ENCODE assay signal across 1 cellular context in the genomic region with DNA sequence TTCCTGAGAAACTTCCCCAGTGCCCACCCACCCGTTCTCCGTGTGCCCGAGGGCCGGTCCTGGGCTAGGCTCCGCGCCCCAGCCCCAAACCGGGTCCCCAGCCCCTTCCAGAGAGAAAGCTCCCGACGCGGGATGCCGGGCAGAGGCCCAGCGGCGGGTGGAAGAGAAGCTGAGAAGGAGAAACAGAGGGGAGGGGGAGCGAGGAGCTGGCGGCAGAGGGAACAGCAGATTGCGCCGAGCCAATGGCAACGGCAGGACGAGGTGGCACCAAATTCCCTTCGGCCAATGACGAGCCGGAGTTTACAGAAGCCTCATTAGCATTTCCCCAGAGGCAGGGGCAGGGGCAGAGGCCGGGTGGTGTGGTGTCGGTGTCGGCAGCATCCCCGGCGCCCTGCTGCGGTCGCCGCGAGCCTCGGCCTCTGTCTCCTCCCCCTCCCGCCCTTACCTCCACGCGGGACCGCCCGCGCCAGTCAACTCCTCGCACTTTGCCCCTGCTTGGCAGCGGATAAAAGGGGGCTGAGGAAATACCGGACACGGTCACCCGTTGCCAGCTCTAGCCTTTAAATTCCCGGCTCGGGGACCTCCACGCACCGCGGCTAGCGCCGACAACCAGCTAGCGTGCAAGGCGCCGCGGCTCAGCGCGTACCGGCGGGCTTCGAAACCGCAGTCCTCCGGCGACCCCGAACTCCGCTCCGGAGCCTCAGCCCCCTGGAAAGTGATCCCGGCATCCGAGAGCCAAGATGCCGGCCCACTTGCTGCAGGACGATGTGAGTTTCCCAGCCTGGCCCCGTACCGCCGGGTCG.
TF ChIP-seq lines count a peak whose summit lies in the region.

A gene (plus strand): TSS at position 469 of the 803 bp plus-strand sequence. CDS start 272 bp downstream, at position 741.

TF ChIP-seq in H1, 55 proteins besides CTCF, POLR2A, EP300 and RAD21:
- TF ChIP-seq CREB1 (IDR thresholded peaks at IDR 0.05) (0 out of 2 replicates have a peak, but pooled peaks have one; percentile 10), PHF8 (conservative IDR thresholded peaks at IDR 0.05; ENCODE audit: low read depth, low read length) (peak; percentile 18; the same call in 1 of the 2 replicates), SP1 (IDR thresholded peaks at IDR 0.05; ENCODE audit: low read depth, low read length) (peak; percentile 87), GTF2F1 (IDR thresholded peaks at IDR 0.05; ENCODE audit: borderline replicate concordance, low read depth, low read length) (no peak), KDM4A (IDR thresholded peaks at IDR 0.05; ENCODE audit: low read depth, low read length, severe bottlenecking) (peak; percentile 65), SIN3A (conservative IDR thresholded peaks at IDR 0.05 in 1 of 2, IDR thresholded peaks at IDR 0.05 in 1 of 2; ENCODE audit: low read depth in 1 of 2, low read length in 2 of 2) (peak; percentile 22 to 73; a peak in 2 of 4 replicates), POLR2AphosphoS5 (IDR thresholded peaks at IDR 0.05; ENCODE audit: low read depth, low read length) (no peak), ASH2L (IDR thresholded peaks at IDR 0.05; ENCODE audit: low read length) (no peak), TBP (IDR thresholded peaks at IDR 0.05; ENCODE audit: low read depth, low read length) (peak; percentile 59; the same call in 1 of the 2 replicates), RBBP5 (IDR thresholded peaks at IDR 0.05; ENCODE audit: borderline replicate concordance, low read depth, low read length) (peak; percentile 74)
- TF ChIP-seq, protein P1, sequence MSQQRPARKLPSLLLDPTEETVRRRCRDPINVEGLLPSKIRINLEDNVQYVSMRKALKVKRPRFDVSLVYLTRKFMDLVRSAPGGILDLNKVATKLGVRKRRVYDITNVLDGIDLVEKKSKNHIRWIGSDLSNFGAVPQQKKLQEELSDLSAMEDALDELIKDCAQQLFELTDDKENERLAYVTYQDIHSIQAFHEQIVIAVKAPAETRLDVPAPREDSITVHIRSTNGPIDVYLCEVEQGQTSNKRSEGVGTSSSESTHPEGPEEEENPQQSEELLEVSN (IDR thresholded peaks at IDR 0.05): peak; percentile 14
- TF ChIP-seq, protein P2, sequence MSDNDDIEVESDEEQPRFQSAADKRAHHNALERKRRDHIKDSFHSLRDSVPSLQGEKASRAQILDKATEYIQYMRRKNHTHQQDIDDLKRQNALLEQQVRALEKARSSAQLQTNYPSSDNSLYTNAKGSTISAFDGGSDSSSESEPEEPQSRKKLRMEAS (IDR thresholded peaks at IDR 0.05): 0 out of 2 replicates have a peak, but pooled peaks have one; percentile 26
